Comparison of ENCODE assay signal across 39 cellular contexts in the genomic region with DNA sequence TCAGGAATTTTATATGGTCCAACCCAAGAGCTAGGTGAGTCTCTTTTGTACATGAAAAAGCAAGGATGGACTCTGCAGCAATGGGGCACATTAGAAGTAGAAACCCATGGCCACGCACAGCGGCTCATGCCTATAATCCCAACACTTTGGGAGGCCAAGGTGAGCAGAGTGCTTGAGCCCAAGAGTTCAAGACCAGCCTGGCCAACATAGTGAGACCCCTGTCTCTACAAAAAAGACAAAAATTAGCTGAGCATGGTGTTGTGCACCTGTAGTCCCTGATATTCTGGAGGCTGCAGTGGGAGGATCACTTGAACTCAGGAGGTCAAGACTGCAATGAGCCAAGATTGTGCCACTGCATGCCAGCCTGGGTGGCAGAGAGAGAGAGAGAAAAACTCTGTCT.
"Had no signal": no experiment of that assay in that cellular context is flagged by ENCODE, and none has a peak within 500 bp of the region (broad histone marks: within the 10 kb centered on the region; RNA-seq: fewer than 3 reads in every experiment).

No MANE protein-coding gene starts in this region.

- H3K27me3 Mint-ChIP-seq: activated CD4-positive, alpha-beta T cell treated with anti-CD3 and anti-CD28 coated beads for 36 hours; activated CD4-positive, alpha-beta T cell treated with anti-CD3 and anti-CD28 coated beads, Interleukin-2, amount 10 ng/mL, durations not matched to agents 7 days and 5 days; activated T-helper 17 cell treated with anti-CD3 and anti-CD28 coated beads, Interleukin-2, amount 50 U/mL, for 72 hours had no signal

- H3K36me3 Mint-ChIP-seq: activated CD8-positive, alpha-beta memory T cell treated with anti-CD3 and anti-CD28 coated beads, Interleukin-2, amount 10 ng/mL, durations not matched to agents 7 days and 5 days; activated naive CD8-positive, alpha-beta T cell treated with anti-CD3 and anti-CD28 coated beads for 36 hours had no signal

- H3K36me3 ChIP-seq: adrenal gland, brain microvascular endothelial cell, breast epithelium had no signal

- ATAC-seq: activated CD4-positive, alpha-beta T cell treated with anti-CD3 and anti-CD28 coated beads for 36 hours; activated CD4-positive, CD25-positive, alpha-beta regulatory T cell treated with anti-CD3 and anti-CD28 coated beads, Interleukin-2, amount 50 U/mL, for 24 hours; activated CD8-positive, alpha-beta memory T cell treated with anti-CD3 and anti-CD28 coated beads, Interleukin-2, amount 10 ng/mL, durations not matched to agents 7 days and 5 days; activated CD8-positive, alpha-beta T cell treated with anti-CD3 and anti-CD28 coated beads, Interleukin-2, amount 10 ng/mL, durations not matched to agents 7 days and 5 days; activated naive CD4-positive, alpha-beta T cell treated with anti-CD3 and anti-CD28 coated beads, Interleukin-2, amount 50 U/mL, for 72 hours; activated T-cell treated with anti-CD3 and anti-CD28 coated beads, Interleukin-2, amount 50 U/mL, for 4 hours; activated T-cell treated with anti-CD3 and anti-CD28 coated beads, Interleukin-2, amount 50 U/mL, for 72 hours; activated T-helper 17 cell treated with anti-CD3 and anti-CD28 coated beads, Interleukin-2, amount 50 U/mL, for 72 hours; body of pancreas had no signal

- H3K9me3 ChIP-seq: adrenal gland, body of pancreas, breast epithelium had no signal

- H3K4me1 ChIP-seq: adrenal gland, body of pancreas, breast epithelium had no signal

- H3K4me3 Mint-ChIP-seq: activated CD4-positive, alpha-beta memory T cell treated with anti-CD3 and anti-CD28 coated beads, Interleukin-2, amount 10 ng/mL, durations not matched to agents 7 days and 5 days; activated CD4-positive, alpha-beta T cell treated with anti-CD3 and anti-CD28 coated beads for 36 hours; activated CD4-positive, alpha-beta T cell treated with anti-CD3 and anti-CD28 coated beads, Interleukin-2, amount 10 ng/mL, durations not matched to agents 7 days and 5 days; activated CD8-positive, alpha-beta memory T cell treated with anti-CD3 and anti-CD28 coated beads, Interleukin-2, amount 10 ng/mL, durations not matched to agents 7 days and 5 days; activated CD8-positive, alpha-beta T cell treated with anti-CD3 and anti-CD28 coated beads, Interleukin-2, amount 10 ng/mL, durations not matched to agents 7 days and 5 days; activated naive CD4-positive, alpha-beta T cell treated with anti-CD3 and anti-CD28 coated beads for 36 hours; activated naive CD8-positive, alpha-beta T cell treated with anti-CD3 and anti-CD28 coated beads for 36 hours; activated T-cell treated with anti-CD3 and anti-CD28 coated beads, Interleukin-2, amount 50 U/mL, for 4 hours; activated T-cell treated with anti-CD3 and anti-CD28 coated beads, Interleukin-2, amount 50 U/mL, for 72 hours; activated T-helper 1 cell treated with anti-CD3 and anti-CD28 coated beads, Interleukin-12 subunit alpha, Interleukin-12 subunit beta, Interleukin-2, Interleukin-4 antibody, amounts not matched to agents 30 ng/mL and 10 ng/mL and 1 ng/mL, durations not matched to agents 14 hours and 24 hours and 36 hours; activated T-helper 17 cell treated with anti-CD3 and anti-CD28 coated beads, Interleukin-2, amount 50 U/mL, for 72 hours; T-helper 1 cell treated with Interleukin-12 subunit alpha and Interleukin-12 subunit beta and Interleukin-4 antibody, amounts not matched to agents 30 μg/mL and 1 μg/mL, for 36 hours; T-helper 2 cell treated with Interferon-gamma antibody and Interleukin-4, amounts not matched to agents 5 μg/mL and 100 μg/mL, for 36 hours had no signal

- H3K4me1 Mint-ChIP-seq: activated CD4-positive, alpha-beta memory T cell treated with anti-CD3 and anti-CD28 coated beads, Interleukin-2, amount 10 ng/mL, durations not matched to agents 7 days and 5 days; activated CD4-positive, alpha-beta T cell treated with anti-CD3 and anti-CD28 coated beads for 36 hours; activated CD4-positive, alpha-beta T cell treated with anti-CD3 and anti-CD28 coated beads, Interleukin-2, amount 10 ng/mL, durations not matched to agents 7 days and 5 days; activated CD8-positive, alpha-beta memory T cell treated with anti-CD3 and anti-CD28 coated beads, Interleukin-2, amount 10 ng/mL, durations not matched to agents 7 days and 5 days; activated naive CD8-positive, alpha-beta T cell treated with anti-CD3 and anti-CD28 coated beads for 36 hours; activated T-helper 17 cell treated with anti-CD3 and anti-CD28 coated beads, Interleukin-2, amount 50 U/mL, for 72 hours had no signal

- H3K27ac ChIP-seq: adrenal gland, body of pancreas, brain microvascular endothelial cell, breast epithelium, VCaP had no signal

- DNase-seq: activated CD4-positive, alpha-beta memory T cell treated with anti-CD3 and anti-CD28 coated beads, Interleukin-2, amount 10 ng/mL, durations not matched to agents 7 days and 5 days; activated CD4-positive, alpha-beta T cell treated with anti-CD3 and anti-CD28 coated beads for 1 hour; activated CD4-positive, alpha-beta T cell treated with anti-CD3 and anti-CD28 coated beads for 36 hours; activated CD4-positive, alpha-beta T cell treated with anti-CD3 and anti-CD28 coated beads for 48 hours; activated CD4-positive, alpha-beta T cell treated with anti-CD3 and anti-CD28 coated beads, Interleukin-2, amount 10 ng/mL, durations not matched to agents 7 days and 5 days; activated CD4-positive, alpha-beta T cell treated with anti-CD3 and anti-CD28 coated beads, Interleukin-2, amount 50 U/mL, for 48 hours; activated CD4-positive, CD25-positive, alpha-beta regulatory T cell; activated CD8-positive, alpha-beta memory T cell treated with anti-CD3 and anti-CD28 coated beads for 24 hours; activated CD8-positive, alpha-beta memory T cell treated with anti-CD3 and anti-CD28 coated beads, Interleukin-2, amount 10 ng/mL, durations not matched to agents 7 days and 5 days; activated CD8-positive, alpha-beta T cell treated with anti-CD3 and anti-CD28 coated beads, Interleukin-2, amount 10 ng/mL, durations not matched to agents 7 days and 5 days; activated effector memory CD4-positive, alpha-beta T cell treated with anti-CD3 and anti-CD28 coated beads, Interleukin-2, amount 50 U/mL, for 16 hours; activated gamma-delta T cell treated with Interleukin-2 at 50 U/mL for 16 hours; activated naive CD4-positive, alpha-beta T cell; activated naive CD4-positive, alpha-beta T cell treated with anti-CD3 and anti-CD28 coated beads for 36 hours; activated naive CD4-positive, alpha-beta T cell treated with anti-CD3 and anti-CD28 coated beads, Interleukin-2, amount 50 U/mL, for 16 hours; activated naive CD8-positive, alpha-beta T cell treated with anti-CD3 and anti-CD28 coated beads for 36 hours; activated T-cell treated with anti-CD3 and anti-CD28 coated beads for 4 hours; activated T-cell treated with anti-CD3 and anti-CD28 coated beads, Interleukin-2, amount 50 U/mL, for 1 hour; activated T-cell treated with anti-CD3 and anti-CD28 coated beads, Interleukin-2, amount 50 U/mL, for 4 hours; activated T-cell treated with anti-CD3 and anti-CD28 coated beads, Interleukin-2, amount 50 U/mL, for 72 hours; adrenal gland; amniotic stem cell; aorta; body of pancreas; brain microvascular endothelial cell; central memory CD4-positive, alpha-beta T cell; T-helper 1 cell; T-helper 2 cell; T-helper 9 cell had no signal

- H3K27me3 ChIP-seq: adrenal gland, body of pancreas, brain microvascular endothelial cell, breast epithelium had no signal

- H3K9me3 Mint-ChIP-seq: activated CD4-positive, alpha-beta memory T cell treated with anti-CD3 and anti-CD28 coated beads, Interleukin-2, amount 10 ng/mL, durations not matched to agents 7 days and 5 days; activated CD4-positive, alpha-beta T cell treated with anti-CD3 and anti-CD28 coated beads, Interleukin-2, amount 10 ng/mL, durations not matched to agents 7 days and 5 days; activated naive CD4-positive, alpha-beta T cell treated with anti-CD3 and anti-CD28 coated beads for 36 hours; activated naive CD8-positive, alpha-beta T cell treated with anti-CD3 and anti-CD28 coated beads for 36 hours; activated T-cell treated with anti-CD3 and anti-CD28 coated beads, Interleukin-2, amount 50 U/mL, for 4 hours; activated T-helper 1 cell treated with anti-CD3 and anti-CD28 coated beads, Interleukin-12 subunit alpha, Interleukin-12 subunit beta, Interleukin-2, Interleukin-4 antibody, amounts not matched to agents 30 ng/mL and 10 ng/mL and 1 ng/mL, durations not matched to agents 14 hours and 24 hours and 36 hours; activated T-helper 17 cell treated with anti-CD3 and anti-CD28 coated beads, Interleukin-2, amount 50 U/mL, for 72 hours; T-helper 1 cell treated with Interleukin-12 subunit alpha and Interleukin-12 subunit beta and Interleukin-4 antibody, amounts not matched to agents 30 μg/mL and 1 μg/mL, for 36 hours had no signal

- H3K27ac Mint-ChIP-seq: activated CD4-positive, alpha-beta memory T cell treated with anti-CD3 and anti-CD28 coated beads, Interleukin-2, amount 10 ng/mL, durations not matched to agents 7 days and 5 days; activated CD4-positive, alpha-beta T cell treated with anti-CD3 and anti-CD28 coated beads for 36 hours; activated CD4-positive, alpha-beta T cell treated with anti-CD3 and anti-CD28 coated beads, Interleukin-2, amount 10 ng/mL, durations not matched to agents 7 days and 5 days; activated CD8-positive, alpha-beta memory T cell treated with anti-CD3 and anti-CD28 coated beads, Interleukin-2, amount 10 ng/mL, durations not matched to agents 7 days and 5 days; activated CD8-positive, alpha-beta T cell treated with anti-CD3 and anti-CD28 coated beads, Interleukin-2, amount 10 ng/mL, durations not matched to agents 7 days and 5 days; activated naive CD4-positive, alpha-beta T cell treated with anti-CD3 and anti-CD28 coated beads for 36 hours; activated naive CD4-positive, alpha-beta T cell treated with anti-CD3 and anti-CD28 coated beads, Interleukin-2, amount 50 U/mL, for 72 hours; activated naive CD8-positive, alpha-beta T cell treated with anti-CD3 and anti-CD28 coated beads for 36 hours; activated T-cell treated with anti-CD3 and anti-CD28 coated beads, Interleukin-2, amount 50 U/mL, for 72 hours; activated T-helper 1 cell treated with anti-CD3 and anti-CD28 coated beads, Interleukin-12 subunit alpha, Interleukin-12 subunit beta, Interleukin-2, Interleukin-4 antibody, amounts not matched to agents 30 ng/mL and 10 ng/mL and 1 ng/mL, durations not matched to agents 14 hours and 24 hours and 36 hours; activated T-helper 17 cell treated with anti-CD3 and anti-CD28 coated beads, Interleukin-2, amount 50 U/mL, for 72 hours; T-helper 1 cell treated with Interleukin-12 subunit alpha and Interleukin-12 subunit beta and Interleukin-4 antibody, amounts not matched to agents 30 μg/mL and 1 μg/mL, for 36 hours; T-helper 2 cell treated with Interferon-gamma antibody and Interleukin-4, amounts not matched to agents 5 μg/mL and 100 μg/mL, for 36 hours had no signal

- H3K4me3 ChIP-seq: adrenal gland, body of pancreas, breast epithelium had no signal

- FAIRE-seq: astrocyte, TTC549 had no signal
